9 cellular contexts compared by ENCODE assay signal in the genomic region with DNA sequence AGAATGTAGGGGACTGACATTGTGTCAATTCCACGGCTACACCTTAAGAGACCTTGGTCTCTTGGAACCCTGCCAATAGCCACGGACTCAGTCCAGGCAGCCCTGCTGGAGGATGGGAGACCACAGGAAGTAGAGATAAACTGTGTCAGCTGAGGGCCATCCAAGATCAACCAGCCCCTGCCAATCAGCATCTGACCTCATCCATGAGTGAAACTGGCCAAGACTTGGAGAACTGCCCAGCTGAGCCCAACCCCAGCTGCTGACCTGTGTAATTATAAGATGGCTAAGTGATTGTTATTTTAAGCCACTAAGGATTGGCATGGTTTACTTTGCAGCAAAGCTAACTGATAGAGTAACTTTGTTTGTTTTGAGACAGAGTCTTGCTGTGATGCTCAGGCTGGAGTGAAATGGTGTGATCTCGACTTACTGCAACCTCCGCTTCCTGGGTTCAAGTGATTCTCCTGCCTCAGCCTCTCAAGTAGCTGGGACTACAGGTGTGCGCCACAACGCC. TPM values are rescaled to one million over a fixed set of nuclear protein-coding genes. Genes with fewer than 3 reads are reported as not detected.
DNase-seq lines count a peak whose midpoint lies in the region; ATAC-seq and TF ChIP-seq lines count a peak whose summit lies in the region.
"Had no signal": no experiment of that assay in that cellular context is flagged by ENCODE, and none has a peak within 500 bp of the region (broad histone marks: within the 10 kb centered on the region; RNA-seq: fewer than 3 reads in every experiment).

No MANE protein-coding gene starts in this region.

- no peaks in the 10 kb centered on the region for H3K79me2 ChIP-seq in mesendoderm (ENCODE audit: control insufficient read depth, insufficient read depth, low read length)
- H3K79me2 ChIP-seq: parathyroid adenoma had no signal

- TF ChIP-seq EP300 in stomach (IDR thresholded peaks at IDR 0.05) = no peak

- H3K9me3 ChIP-seq in SJSA1 (replicated peaks) (peaks cover 4% of the 10 kb centered on the region; the same call in 1 of the 2 replicates), stomach (no peaks in the 10 kb centered on the region)

- ATAC-seq in GM21526 (IDR thresholded peaks at IDR 0.05; ENCODE audit: low FRiP score, unreplicated experiment) (no peak), GM19328 (IDR thresholded peaks at IDR 0.05; ENCODE audit: unreplicated experiment) (no peak), HG02763 (IDR thresholded peaks at IDR 0.05; ENCODE audit: unreplicated experiment) (no peak)

- no peak for TF ChIP-seq CTCF in stomach (IDR thresholded peaks at IDR 0.05)

- no peak overlapping the region for H3K9ac ChIP-seq in mesendoderm (ENCODE audit: low read length)
- H3K9ac ChIP-seq: parathyroid adenoma had no signal

- WGBS in stomach, 5 donors = 40 to 58% (median 51%) methylated on average over 6 of the region's 6 CpGs
- no CpG with 5 or more reads among the region's 6 CpGs for WGBS in mesendoderm (ENCODE audit: extremely low coverage, insufficient coverage, low lambda C conversion rate)

- H2BK120ac ChIP-seq in mesendoderm (ENCODE audit: low read depth, low read length) = no peak overlapping the region

- H3K36me3 ChIP-seq in SJSA1 (peaks cover 12% of the 10 kb centered on the region), stomach (peaks cover 0 to 22% (median 7%) of the 10 kb centered on the region in 4 donors), mesendoderm (ENCODE audit: control insufficient read depth, insufficient read depth, low read length) (no peaks in the 10 kb centered on the region)

- no peak overlapping the region for H4K8ac ChIP-seq in mesendoderm (ENCODE audit: low read depth, low read length)

- H3K4me3 ChIP-seq in SJSA1 (no peak overlapping the region), stomach (no peak overlapping the region), mesendoderm (ENCODE audit: low read length) (no peak overlapping the region)

- no peak overlapping the region for H3K56ac ChIP-seq in mesendoderm (ENCODE audit: low read length)

- DNase-seq in HUDEP-2 (lab: John Stamatoyannopoulos, UW; ENCODE audit: unreplicated experiment in 76 of 76) = peak in 43 of 76 experiments; percentile 2 to 78 (median 26)
- peak; percentile 50 to 67 for DNase-seq in SJSA1 (ENCODE audit: low read depth in 1 of 2, low spot score in 2 of 2)
- peak; percentile 35 for DNase-seq in foreskin melanocyte
- peak; percentile 89 for DNase-seq in stomach
- no peak for DNase-seq in mesendoderm

- no peaks in the 10 kb centered on the region for H3K79me1 ChIP-seq in mesendoderm (ENCODE audit: low read length)

- no peak overlapping the region for H3K18ac ChIP-seq in mesendoderm (ENCODE audit: low read length)

- no peak overlapping the region for H3K4me2 ChIP-seq in mesendoderm (ENCODE audit: low read length)

- no peak overlapping the region for H3K4ac ChIP-seq in mesendoderm (ENCODE audit: low read depth, low read length)

- no peak overlapping the region for H2BK15ac ChIP-seq in mesendoderm (replicated peaks; ENCODE audit: low read depth)

- peaks cover 8% of the 10 kb centered on the region; the same call in 1 of the 2 replicates for H3K4me1 ChIP-seq in SJSA1 (replicated peaks)
- peaks cover 0 to 25% (median 19%) of the 10 kb centered on the region in 4 donors for H3K4me1 ChIP-seq in stomach
- no peaks in the 10 kb centered on the region for H3K4me1 ChIP-seq in mesendoderm (ENCODE audit: control insufficient read depth, low read depth, low read length)

- H3K27ac ChIP-seq in SJSA1 (no peak overlapping the region), stomach (no peak overlapping the region), mesendoderm (ENCODE audit: low read depth, low read length) (no peak overlapping the region)
- H3K27ac ChIP-seq: parathyroid adenoma had no signal

- no peak for TF ChIP-seq POLR2A in stomach (IDR thresholded peaks at IDR 0.05)

- H3K27me3 ChIP-seq in SJSA1 (replicated peaks) (no peaks in the 10 kb centered on the region), stomach (no peaks in the 10 kb centered on the region), mesendoderm (ENCODE audit: insufficient read depth, low read length, poor library complexity) (no peaks in the 10 kb centered on the region)

- H2BK5ac ChIP-seq in mesendoderm (ENCODE audit: low read length) = no peak overlapping the region

- H4K5ac ChIP-seq in mesendoderm (ENCODE audit: low read length) = no peak overlapping the region

- no peak overlapping the region for H2AK5ac ChIP-seq in mesendoderm (ENCODE audit: low read length)

- intact Hi-C loops in stomach (cut with DNase I; ENCODE audit: low total_unique reads) = no loop called here

- H3K23ac ChIP-seq in mesendoderm (ENCODE audit: low read length) = no peak overlapping the region

RNA-seq across cellular contexts. Expression of gene YWHAE, which starts 13.3 kb away (rescaled TPM):
- 370 and 490 TPM in 2 replicates for total RNA-seq in SJSA1 (2014; rRNA removed; shearing (Covaris generic))
- total RNA-seq in stomach = 1,000 to 10,000 TPM in 2 of 5 donors, 100 to 1,000 TPM in 3; 335 to 1,151 (median 362) TPM
- polyA plus RNA-seq in stomach = 100 to 1,000 TPM; 219 to 323 (median 254) TPM
- 891 TPM for polyA plus RNA-seq in mesendoderm (2013, experiment 1 of 2)
- polyA plus RNA-seq in mesendoderm (2013, experiment 2 of 2) = 875 TPM

RNA-seq across cellular contexts. Expression of gene CRK, which starts 42.7 kb away (rescaled TPM):
- total RNA-seq in SJSA1 (2014; rRNA removed; shearing (Covaris generic)) = 99.7 and 102 TPM in 2 replicates
- total RNA-seq in stomach = 10 to 100 TPM; 18.2 to 87.5 (median 53.5) TPM
- 10 to 100 TPM; 18.0 to 40.5 (median 32.9) TPM for polyA plus RNA-seq in stomach
- polyA plus RNA-seq in mesendoderm (2013, experiment 1 of 2) = 39.1 TPM
- 39.0 TPM for polyA plus RNA-seq in mesendoderm (2013, experiment 2 of 2)
